In the genomic region with DNA sequence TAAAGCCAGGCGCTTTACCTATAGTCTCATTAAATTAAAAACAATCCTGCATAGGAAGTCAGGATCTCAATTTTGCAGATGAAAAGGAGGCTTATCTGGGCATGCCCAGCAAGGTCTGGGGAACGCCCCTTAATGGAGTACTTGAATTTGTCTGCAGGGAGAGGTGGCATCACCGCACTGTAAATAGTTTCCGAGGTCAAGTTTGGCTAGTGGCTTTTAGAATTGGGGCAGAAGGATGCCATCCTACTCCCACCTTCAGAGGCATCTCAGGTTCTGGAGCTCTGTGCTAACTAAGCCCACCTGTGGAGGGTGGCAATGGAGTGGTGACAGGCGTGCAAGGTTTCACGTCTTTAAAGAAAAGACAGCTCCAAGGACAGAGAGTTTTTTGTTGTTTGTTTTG, we compare ENCODE assay signal across 27 cellular contexts.
A peak's percentile ranks its signal among the peaks of the same experiment; 100 is the strongest.
DNase-seq lines count a peak whose midpoint lies in the region; ATAC-seq, FAIRE-seq and TF ChIP-seq lines count a peak whose summit lies in the region.
"Had no signal": no experiment of that assay in that cellular context is flagged by ENCODE, and none has a peak within 500 bp of the region (broad histone marks: within the 10 kb centered on the region; RNA-seq: fewer than 3 reads in every experiment).

No MANE protein-coding gene starts in this region.

- H3K9me3 ChIP-seq in HepG2 (ENCODE audit: low read length) (no peaks in the 10 kb centered on the region), right lobe of liver (no peaks in the 10 kb centered on the region)
- H3K9me3 ChIP-seq: colonic mucosa, heart right ventricle, left lung, SJSA1, spleen had no signal

- in situ Hi-C loops in HepG2 (cut with HindIII; ENCODE audit: extremely low pct_ligation_motif_present, low pct_unique_long_range_greater_than_20kb) = no loop called here

- no peak for TF ChIP-seq RAD21 in HepG2 (CRISPR knock-in tag; IDR thresholded peaks at IDR 0.05)

- peaks cover 35% of the 10 kb centered on the region for H3K79me2 ChIP-seq in HepG2 (ENCODE audit: insufficient read depth, low read length)

- no peak overlapping the region for H3K9ac ChIP-seq in HepG2 (ENCODE audit: insufficient read depth, low read depth, low read length)

- ATAC-seq in HepG2 = no peak
- no peak for ATAC-seq in right lobe of liver
- no peak for ATAC-seq in activated CD8-positive, alpha-beta T cell treated with anti-CD3 and anti-CD28 coated beads for 36 hours
- ATAC-seq: activated T-cell treated with anti-CD3 and anti-CD28 coated beads, Interleukin-2, amount 50 U/mL, for 72 hours; heart right ventricle; left lung had no signal

- no peak for FAIRE-seq in HepG2 (lab: Jason Lieb, UNC)
- FAIRE-seq: endometrium, urothelium cell line had no signal

- H3K27me3 ChIP-seq in HepG2 (ENCODE audit: control insufficient read depth in 1 of 2, insufficient read depth in 2 of 2, low read length in 2 of 2) (no peaks in the 10 kb centered on the region; a peak in 1 of 5 replicates), right lobe of liver (no peaks in the 10 kb centered on the region), dorsolateral prefrontal cortex (no peaks in the 10 kb centered on the region)
- H3K27me3 ChIP-seq: colonic mucosa, heart right ventricle, left lung, SJSA1, spleen had no signal

- no peak overlapping the region; the same call in 1 of the 2 replicates for H3K4me2 ChIP-seq in HepG2 (ENCODE audit: low read depth, low read length)

- no peaks in the 10 kb centered on the region for H3K9me3 Mint-ChIP-seq in activated CD8-positive, alpha-beta T cell treated with anti-CD3 and anti-CD28 coated beads for 36 hours
- H3K9me3 Mint-ChIP-seq: activated B cell treated with CpG ODN at 0.5 μM for 24 hours; activated T-cell treated with anti-CD3 and anti-CD28 coated beads, Interleukin-2, amount 50 U/mL, for 72 hours had no signal

- DNase-seq in DMS53 (lab: John Stamatoyannopoulos, UW) (peak; percentile 41), DMS53 treated with DMSO at 0.1 percent for 48 hours (lab: John Stamatoyannopoulos, UW; ENCODE audit: unreplicated experiment) (no peak), HepG2 (ENCODE audit: low spot score) (no peak), right lobe of liver (no peak), dorsolateral prefrontal cortex (peak in 1 of 10 donors; percentile 6), superior temporal gyrus (ENCODE audit: extremely low spot score) (peak; percentile 4), cerebellar cortex (ENCODE audit: low spot score) (no peak)
- DNase-seq in activated CD8-positive, alpha-beta T cell treated with anti-CD3 and anti-CD28 coated beads for 36 hours = no peak
- DNase-seq: activated B cell treated with CpG ODN at 0.5 μM for 24 hours; activated CD8-positive, alpha-beta memory T cell treated with anti-CD3 and anti-CD28 coated beads for 24 hours; activated T-cell treated with anti-CD3 and anti-CD28 coated beads, Interleukin-2, amount 50 U/mL, for 72 hours; Calu3; colonic mucosa; EL; heart right ventricle; left lung; NCI-H1694; NCI-H774; occipital lobe; spleen; stimulated activated CD4-positive, alpha-beta T cell treated with anti-CD3 and anti-CD28 coated beads, Interleukin-4, amount 100 ng/mL, for 4 hours had no signal

- H3K27ac ChIP-seq in HepG2 (ENCODE audit: extremely low read length, insufficient read depth, low read length) (peak overlapping the region; percentile 14), right lobe of liver (no peak overlapping the region), dorsolateral prefrontal cortex (peak overlapping the region in 33 of 59 donors; percentile 1 to 99 (median 48))
- H3K27ac ChIP-seq: 22Rv1, colonic mucosa, SJSA1 had no signal

- TF ChIP-seq POLR2A in HepG2 (IDR thresholded peaks at IDR 0.05; ENCODE audit: insufficient read depth in 1 of 2, low read depth in 2 of 2, low read length in 2 of 2) (no peak), right lobe of liver (IDR thresholded peaks at IDR 0.05) (no peak)

- no peak overlapping the region for H3K4me3 Mint-ChIP-seq in activated CD8-positive, alpha-beta T cell treated with anti-CD3 and anti-CD28 coated beads for 36 hours
- H3K4me3 Mint-ChIP-seq: activated B cell treated with CpG ODN at 0.5 μM for 24 hours; activated naive CD8-positive, alpha-beta T cell; activated T-cell treated with anti-CD3 and anti-CD28 coated beads, Interleukin-2, amount 50 U/mL, for 72 hours; B cell had no signal

- intact Hi-C loops in HepG2 (cut with micrococcal nuclease; ENCODE audit: unreplicated experiment) (no loop called here), right lobe of liver (cut with DNase I) (loop anchor here (10.0 kb wide), 1 partner anchor 144 kb away; a partner anchor contains a TSS), dorsolateral prefrontal cortex (cut with DNase I) (loop anchor here in 1 of 2 donors (5.0 kb wide), 1 partner anchor 322 kb away; no protein-coding TSS in a partner anchor)
- intact Hi-C loops in activated CD8-positive, alpha-beta T cell treated with anti-CD3 and anti-CD28 coated beads for 36 hours (cut with micrococcal nuclease) = no loop called here

- peaks cover 0 to 6% of the 10 kb centered on the region in 2 experiments; a peak in 2 of 5 replicates for H3K36me3 ChIP-seq in HepG2 (replicated peaks in 1 of 2; ENCODE audit: control insufficient read depth in 1 of 2, insufficient read depth in 2 of 2, low read length in 2 of 2)
- H3K36me3 ChIP-seq in right lobe of liver = no peaks in the 10 kb centered on the region
- H3K36me3 ChIP-seq: colonic mucosa, SJSA1 had no signal

- H3K4me1 ChIP-seq in HepG2 (ENCODE audit: insufficient read depth, low read length) = peaks cover 80% of the 10 kb centered on the region
- peaks cover 0 to 47% (median 22%) of the 10 kb centered on the region in 4 donors for H3K4me1 ChIP-seq in right lobe of liver

- TF ChIP-seq EP300 in HepG2 (IDR thresholded peaks at IDR 0.05; ENCODE audit: low read depth in 2 of 2, low read length in 2 of 2) = no peak
- no peak for TF ChIP-seq EP300 in HepG2 (CRISPR knock-in tag; IDR thresholded peaks at IDR 0.05; ENCODE audit: borderline replicate concordance)

- H2AFZ ChIP-seq in HepG2 (ENCODE audit: low read length) = no peak overlapping the region

- no TSS peak for BruUV-seq in HepG2 (replicated peaks; lab: Mats Ljungman, UMichigan)

- TF ChIP-seq CTCF in HepG2 (CRISPR knock-in tag; IDR thresholded peaks at IDR 0.05) (no peak), right lobe of liver (IDR thresholded peaks at IDR 0.05) (no peak), dorsolateral prefrontal cortex (IDR thresholded peaks at IDR 0.05 in 54 of 56, conservative IDR thresholded peaks at IDR 0.05 in 2 of 56; ENCODE audit: low read depth in 1 of 56, partially characterized antibody in 56 of 56) (no peak)
- TF ChIP-seq CTCF in activated CD8-positive, alpha-beta T cell treated with anti-CD3 and anti-CD28 coated beads for 36 hours (IDR thresholded peaks at IDR 0.05) = no peak

- H3K27me3 Mint-ChIP-seq in activated CD8-positive, alpha-beta T cell treated with anti-CD3 and anti-CD28 coated beads for 36 hours = no peaks in the 10 kb centered on the region
- H3K27me3 Mint-ChIP-seq: activated B cell treated with CpG ODN at 0.5 μM for 24 hours; activated naive CD8-positive, alpha-beta T cell; B cell had no signal

- peaks cover 20% of the 10 kb centered on the region for H3K36me3 Mint-ChIP-seq in activated CD8-positive, alpha-beta T cell treated with anti-CD3 and anti-CD28 coated beads for 36 hours (ENCODE audit: low read depth)

- POLR2A ChIA-PET in HepG2 (lab: Yijun Ruan, JAX) = interaction anchor here (0.8 to 11.2 kb wide), 5 partner anchors 14 to 67 kb away, joined by 3 to 271 read pairs (median 4); no protein-coding TSS in a partner anchor
- POLR2A ChIA-PET in activated CD8-positive, alpha-beta T cell treated with anti-CD3 and anti-CD28 coated beads for 36 hours (lab: Charles Lee) = no interaction called here

- CTCF ChIA-PET in HepG2 (lab: Yijun Ruan, JAX; ENCODE audit: low intra/inter-chr PET ratio, low total read pairs) = no interaction called here
- CTCF ChIA-PET in activated CD8-positive, alpha-beta T cell treated with anti-CD3 and anti-CD28 coated beads for 36 hours (lab: Charles Lee) = interaction anchor here (1.9 kb wide), 1 partner anchor 67 kb away, joined by 15 read pairs; no protein-coding TSS in a partner anchor

- H3K4me3 ChIP-seq in HepG2 (replicated peaks in 1 of 3; ENCODE audit: insufficient read depth in 1 of 3, low read depth in 2 of 3, low read length in 3 of 3) (no peak overlapping the region), right lobe of liver (no peak overlapping the region), dorsolateral prefrontal cortex (no peak overlapping the region)
- H3K4me3 ChIP-seq: colonic mucosa, heart right ventricle, left lung, SJSA1, spleen had no signal

- WGBS in HepG2 (ENCODE audit: low lambda C conversion rate) = 92% methylated on average over 6 of the region's 6 CpGs
- WGBS in right lobe of liver (ENCODE audit: insufficient coverage, low coverage, low lambda C conversion rate, missing lambda C conversion rate) = 82% methylated on average over 5 of the region's 6 CpGs

- peaks cover 42% of the 10 kb centered on the region for H3K4me1 Mint-ChIP-seq in activated CD8-positive, alpha-beta T cell treated with anti-CD3 and anti-CD28 coated beads for 36 hours (ENCODE audit: low read depth)

- H4K20me1 ChIP-seq in HepG2 (ENCODE audit: insufficient read depth, low read length) = no peaks in the 10 kb centered on the region

- H3K27ac Mint-ChIP-seq in activated CD8-positive, alpha-beta T cell treated with anti-CD3 and anti-CD28 coated beads for 36 hours = no peak overlapping the region
- H3K27ac Mint-ChIP-seq: activated B cell treated with CpG ODN at 0.5 μM for 24 hours; activated naive CD8-positive, alpha-beta T cell; activated T-cell treated with anti-CD3 and anti-CD28 coated beads, Interleukin-2, amount 50 U/mL, for 72 hours had no signal

TF ChIP-seq in HepG2, 621 proteins besides CTCF, POLR2A, EP300 and RAD21 (continues in another document):
- TF ChIP-seq RBM22 (optimal IDR thresholded peaks at IDR 0.05; ENCODE audit: low read length) (peak; percentile 26), GABPB1 (CRISPR knock-in tag; IDR thresholded peaks at IDR 0.05) (no peak)

Comparison
In these comparisons a context has a peak if more than half of its experiments do, and no peak if none do; other contexts are left out.
1. DNase-seq: peak in DMS53 (single experiment) and superior temporal gyrus (single experiment); none in DMS53 treated with DMSO at 0.1 percent for 48 hours (single experiment), HepG2 (single experiment), right lobe of liver (0 of 3), activated CD8-positive, alpha-beta T cell treated with anti-CD3 and anti-CD28 coated beads for 36 hours (single experiment) and cerebellar cortex (single experiment).
2. H3K27ac ChIP-seq: peak in HepG2 (single experiment) and dorsolateral prefrontal cortex (33 of 59); none in right lobe of liver (0 of 3).
3. intact Hi-C loops: an anchor here in right lobe of liver (10.0 kb wide); none called in HepG2 and activated CD8-positive, alpha-beta T cell treated with anti-CD3 and anti-CD28 coated beads for 36 hours.